ENCODE assay signal across 14 cellular contexts in the genomic region with DNA sequence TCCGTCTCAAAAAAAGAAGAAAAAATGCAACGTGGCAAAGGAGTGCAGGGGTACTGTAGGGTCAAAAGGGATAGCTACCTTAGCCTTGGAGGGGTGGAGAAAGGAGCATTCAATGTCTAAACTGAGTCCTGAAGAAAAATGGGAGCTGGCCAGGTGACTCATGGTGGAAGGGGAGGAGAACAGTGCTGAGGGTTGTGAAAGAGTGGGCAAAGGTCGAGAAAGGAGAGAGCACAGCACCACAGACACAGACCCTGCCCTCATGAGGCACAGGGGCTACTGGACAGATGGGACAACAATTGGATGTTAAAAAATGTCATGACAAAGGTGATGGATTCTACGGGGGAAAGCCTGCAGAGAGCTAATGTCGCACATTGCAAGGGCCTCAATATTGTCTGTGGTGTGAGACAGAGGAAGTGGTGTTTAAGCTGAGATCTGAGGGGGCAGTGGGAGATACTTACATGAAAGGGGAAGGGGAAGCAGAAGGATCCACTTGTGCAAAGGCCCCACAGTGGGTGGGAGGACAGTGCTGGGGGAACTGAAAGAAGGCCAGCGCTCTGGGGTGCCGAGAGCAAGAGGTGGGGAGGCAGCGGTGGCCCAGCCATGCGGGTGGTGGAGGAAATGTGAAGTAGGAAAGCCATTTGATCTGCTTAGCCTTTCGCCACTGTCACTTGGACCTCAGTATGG. TPM values are rescaled to one million over a fixed set of nuclear protein-coding genes. Genes with fewer than 3 reads are reported as not detected.
DNase-seq lines count a peak whose midpoint lies in the region; ATAC-seq and TF ChIP-seq lines count a peak whose summit lies in the region.
"Had no signal": no experiment of that assay in that cellular context is flagged by ENCODE, and none has a peak within 500 bp of the region (broad histone marks: within the 10 kb centered on the region; RNA-seq: fewer than 3 reads in every experiment).

No MANE protein-coding gene starts in this region.

- peaks cover 15% of the 10 kb centered on the region for H3K27me3 Mint-ChIP-seq in activated T-helper 2 cell treated with anti-CD3 and anti-CD28 coated beads, Interferon-gamma antibody, Interleukin-2, Interleukin-4, amounts not matched to agents 10 μg/mL and 5 μg/mL and 100 μg/mL, durations not matched to agents 14 hours and 24 hours and 36 hours (ENCODE audit: low read depth)
- peaks cover 31% of the 10 kb centered on the region for H3K27me3 Mint-ChIP-seq in activated CD4-positive, alpha-beta memory T cell treated with anti-CD3 and anti-CD28 coated beads for 36 hours

- H3K27ac ChIP-seq in right atrium auricular region: no peak overlapping the region
- H3K27ac ChIP-seq: A549, cardiac muscle cell had no signal

- H3K4me3 Mint-ChIP-seq in activated T-helper 2 cell treated with anti-CD3 and anti-CD28 coated beads, Interferon-gamma antibody, Interleukin-2, Interleukin-4, amounts not matched to agents 10 μg/mL and 5 μg/mL and 100 μg/mL, durations not matched to agents 14 hours and 24 hours and 36 hours (ENCODE audit: low read depth): no peak overlapping the region
- H3K4me3 Mint-ChIP-seq in activated CD4-positive, alpha-beta memory T cell treated with anti-CD3 and anti-CD28 coated beads for 36 hours: no peak overlapping the region
- H3K4me3 Mint-ChIP-seq: T-helper 1 cell treated with Interleukin-12 subunit alpha and Interleukin-12 subunit beta and Interleukin-4 antibody, amounts not matched to agents 30 μg/mL and 1 μg/mL, for 36 hours had no signal

- H3K9me3 Mint-ChIP-seq in activated T-helper 2 cell treated with anti-CD3 and anti-CD28 coated beads, Interferon-gamma antibody, Interleukin-2, Interleukin-4, amounts not matched to agents 10 μg/mL and 5 μg/mL and 100 μg/mL, durations not matched to agents 14 hours and 24 hours and 36 hours: no peaks in the 10 kb centered on the region
- no peaks in the 10 kb centered on the region for H3K9me3 Mint-ChIP-seq in activated CD4-positive, alpha-beta memory T cell treated with anti-CD3 and anti-CD28 coated beads for 36 hours
- H3K9me3 Mint-ChIP-seq: T-helper 1 cell treated with Interleukin-12 subunit alpha and Interleukin-12 subunit beta and Interleukin-4 antibody, amounts not matched to agents 30 μg/mL and 1 μg/mL, for 36 hours had no signal

- peaks cover 2% of the 10 kb centered on the region for H3K4me1 Mint-ChIP-seq in activated T-helper 2 cell treated with anti-CD3 and anti-CD28 coated beads, Interferon-gamma antibody, Interleukin-2, Interleukin-4, amounts not matched to agents 10 μg/mL and 5 μg/mL and 100 μg/mL, durations not matched to agents 14 hours and 24 hours and 36 hours (ENCODE audit: low read depth)
- peaks cover 9% of the 10 kb centered on the region for H3K4me1 Mint-ChIP-seq in activated CD4-positive, alpha-beta memory T cell treated with anti-CD3 and anti-CD28 coated beads for 36 hours (ENCODE audit: low read depth)

- no peaks in the 10 kb centered on the region for H3K27me3 ChIP-seq in right atrium auricular region
- H3K27me3 ChIP-seq: cardiac muscle cell had no signal

- H3K4me1 ChIP-seq in right atrium auricular region: no peaks in the 10 kb centered on the region
- H3K4me1 ChIP-seq: A549 had no signal

- CTCF ChIA-PET in activated CD4-positive, alpha-beta memory T cell treated with anti-CD3 and anti-CD28 coated beads for 36 hours (lab: Charles Lee): no interaction called here

- H3K36me3 ChIP-seq in right atrium auricular region: no peaks in the 10 kb centered on the region
- H3K36me3 ChIP-seq: cardiac muscle cell had no signal

- DNase-seq in Right ventricle myocardium inferior (ENCODE audit: missing footprints) (no peak), right atrium auricular region (ENCODE audit: low spot score) (no peak), NOMO-1 treated with dmso at 0.1 percent for 144 hours (lab: John Stamatoyannopoulos, UW; ENCODE audit: unreplicated experiment) (peak; percentile 96), left lobe of liver (ENCODE audit: low spot score) (no peak), ureter (ENCODE audit: low spot score) (peak; percentile 45)
- DNase-seq in activated T-helper 2 cell treated with anti-CD3 and anti-CD28 coated beads, Interferon-gamma antibody, Interleukin-2, Interleukin-4, amounts not matched to agents 10 μg/mL and 5 μg/mL and 100 μg/mL, durations not matched to agents 14 hours and 24 hours and 36 hours (ENCODE audit: low spot score): no peak
- no peak for DNase-seq in activated CD4-positive, alpha-beta memory T cell treated with anti-CD3 and anti-CD28 coated beads for 36 hours
- DNase-seq: activated T-cell treated with anti-CD3 and anti-CD28 coated beads for 4 hours, NCI-H526 treated with DMSO at 0.1 percent for 48 hours had no signal

- intact Hi-C loops in Right ventricle myocardium inferior (cut with DNase I): no loop called here
- intact Hi-C loops in activated T-helper 2 cell treated with anti-CD3 and anti-CD28 coated beads, Interferon-gamma antibody, Interleukin-2, Interleukin-4, amounts not matched to agents 10 μg/mL and 5 μg/mL and 100 μg/mL, durations not matched to agents 14 hours and 24 hours and 36 hours (cut with micrococcal nuclease): no loop called here
- intact Hi-C loops in activated CD4-positive, alpha-beta memory T cell treated with anti-CD3 and anti-CD28 coated beads for 36 hours (cut with micrococcal nuclease): no loop called here

- H3K36me3 Mint-ChIP-seq in activated T-helper 2 cell treated with anti-CD3 and anti-CD28 coated beads, Interferon-gamma antibody, Interleukin-2, Interleukin-4, amounts not matched to agents 10 μg/mL and 5 μg/mL and 100 μg/mL, durations not matched to agents 14 hours and 24 hours and 36 hours (ENCODE audit: low read depth): no peaks in the 10 kb centered on the region
- no peaks in the 10 kb centered on the region for H3K36me3 Mint-ChIP-seq in activated CD4-positive, alpha-beta memory T cell treated with anti-CD3 and anti-CD28 coated beads for 36 hours

- no peak for TF ChIP-seq CTCF in right atrium auricular region (IDR thresholded peaks at IDR 0.05)

- no peak overlapping the region for H3K4me3 ChIP-seq in right atrium auricular region
- H3K4me3 ChIP-seq: A549, cardiac muscle cell had no signal

- H3K9me3 ChIP-seq in right atrium auricular region: no peaks in the 10 kb centered on the region
- H3K9me3 ChIP-seq: A549 had no signal

- ATAC-seq in Right ventricle myocardium inferior (peak; percentile 59), left lobe of liver (peak; percentile 58), HG03439 (IDR thresholded peaks at IDR 0.05; ENCODE audit: unreplicated experiment) (no peak)
- ATAC-seq: A549 had no signal

- POLR2A ChIA-PET in activated CD4-positive, alpha-beta memory T cell treated with anti-CD3 and anti-CD28 coated beads for 36 hours (lab: Charles Lee): no interaction called here

- no peak overlapping the region for H3K27ac Mint-ChIP-seq in activated T-helper 2 cell treated with anti-CD3 and anti-CD28 coated beads, Interferon-gamma antibody, Interleukin-2, Interleukin-4, amounts not matched to agents 10 μg/mL and 5 μg/mL and 100 μg/mL, durations not matched to agents 14 hours and 24 hours and 36 hours
- H3K27ac Mint-ChIP-seq in activated CD4-positive, alpha-beta memory T cell treated with anti-CD3 and anti-CD28 coated beads for 36 hours: no peak overlapping the region
- H3K27ac Mint-ChIP-seq: T-helper 1 cell treated with Interleukin-12 subunit alpha and Interleukin-12 subunit beta and Interleukin-4 antibody, amounts not matched to agents 30 μg/mL and 1 μg/mL, for 36 hours had no signal

RNA-seq across cellular contexts. Expression of gene URAD, which starts 42.9 kb away (rescaled TPM):
- total RNA-seq in Right ventricle myocardium inferior (not detected), right atrium auricular region (not detected), left lobe of liver (not detected), ureter (not detected)
- not detected in 2 replicates for total RNA-seq in activated T-helper 2 cell treated with anti-CD3 and anti-CD28 coated beads, Interferon-gamma antibody, Interleukin-2, Interleukin-4, amounts not matched to agents 10 μg/mL and 5 μg/mL and 100 μg/mL, durations not matched to agents 14 hours and 24 hours and 36 hours
- total RNA-seq in activated CD4-positive, alpha-beta memory T cell treated with anti-CD3 and anti-CD28 coated beads for 36 hours: not detected
- total RNA-seq: cardiac muscle cell, lung microvascular endothelial cell had no signal

Comparison
In these comparisons a context has a peak if more than half of its experiments do, and no peak if none do; other contexts are left out.
1. DNase-seq: peak in NOMO-1 treated with dmso at 0.1 percent for 144 hours (single experiment) and ureter (single experiment); none in Right ventricle myocardium inferior (single experiment), right atrium auricular region (single experiment), left lobe of liver (single experiment), activated T-helper 2 cell treated with anti-CD3 and anti-CD28 coated beads, Interferon-gamma antibody, Interleukin-2, Interleukin-4, amounts not matched to agents 10 μg/mL and 5 μg/mL and 100 μg/mL, durations not matched to agents 14 hours and 24 hours and 36 hours (single experiment) and activated CD4-positive, alpha-beta memory T cell treated with anti-CD3 and anti-CD28 coated beads for 36 hours (single experiment).